Comparison of ENCODE assay signal across 24 cellular contexts in the genomic region with DNA sequence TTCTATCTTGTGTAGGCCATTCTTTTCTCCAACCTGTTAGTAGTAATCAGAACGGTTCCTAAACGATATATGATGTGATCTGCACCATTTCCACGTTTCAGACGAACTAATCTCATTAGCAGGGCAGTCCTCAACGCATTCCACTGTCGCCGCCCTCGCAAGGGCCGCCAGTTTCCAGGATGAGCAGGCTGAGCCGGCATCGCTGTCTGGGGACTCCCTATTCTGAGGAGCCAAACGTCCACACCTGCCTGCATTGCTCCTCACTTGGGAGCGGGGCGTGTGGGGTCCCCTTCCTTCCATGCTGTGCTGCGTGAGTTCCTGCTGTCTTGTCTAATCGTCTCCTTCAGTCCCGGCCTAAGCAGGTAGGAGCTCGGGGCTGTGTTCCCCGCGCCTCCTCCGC.
"Had no signal": no experiment of that assay in that cellular context is flagged by ENCODE, and none has a peak within 500 bp of the region (broad histone marks: within the 10 kb centered on the region; RNA-seq: fewer than 3 reads in every experiment).

No MANE protein-coding gene starts in this region.

- H3K27me3 Mint-ChIP-seq: activated CD8-positive, alpha-beta memory T cell treated with anti-CD3 and anti-CD28 coated beads, Interleukin-2, amount 10 ng/mL, durations not matched to agents 7 days and 5 days; activated naive CD4-positive, alpha-beta T cell treated with anti-CD3 and anti-CD28 coated beads, Interleukin-2, amount 50 U/mL, for 24 hours; activated T-cell treated with anti-CD3 and anti-CD28 coated beads, Interleukin-2, amount 50 U/mL, for 24 hours; T-helper 17 cell had no signal

- H3K9me3 ChIP-seq: ascending aorta, body of pancreas had no signal

- H3K27ac Mint-ChIP-seq: activated CD8-positive, alpha-beta memory T cell treated with anti-CD3 and anti-CD28 coated beads, Interleukin-2, amount 10 ng/mL, durations not matched to agents 7 days and 5 days; activated naive CD4-positive, alpha-beta T cell treated with anti-CD3 and anti-CD28 coated beads, Interleukin-2, amount 50 U/mL, for 24 hours; activated T-helper 1 cell treated with anti-CD3 and anti-CD28 coated beads, Interleukin-12 subunit alpha, Interleukin-12 subunit beta, Interleukin-2, Interleukin-4 antibody, amounts not matched to agents 30 ng/mL and 10 ng/mL and 1 ng/mL, durations not matched to agents 14 hours and 24 hours and 36 hours; T-helper 17 cell; WTC11 had no signal

- H3K4me3 ChIP-seq: ascending aorta, body of pancreas had no signal

- H3K4me1 ChIP-seq: ascending aorta, body of pancreas had no signal

- H3K27me3 ChIP-seq: ascending aorta, body of pancreas had no signal

- H3K4me1 Mint-ChIP-seq: WTC11 had no signal

- H3K36me3 Mint-ChIP-seq: activated naive CD4-positive, alpha-beta T cell treated with anti-CD3 and anti-CD28 coated beads, Interleukin-2, amount 50 U/mL, for 24 hours had no signal

- H3K4me3 Mint-ChIP-seq: activated CD8-positive, alpha-beta memory T cell treated with anti-CD3 and anti-CD28 coated beads, Interleukin-2, amount 10 ng/mL, durations not matched to agents 7 days and 5 days; activated naive CD4-positive, alpha-beta T cell treated with anti-CD3 and anti-CD28 coated beads, Interleukin-2, amount 50 U/mL, for 24 hours; activated T-cell treated with anti-CD3 and anti-CD28 coated beads, Interleukin-2, amount 50 U/mL, for 24 hours; activated T-helper 1 cell treated with anti-CD3 and anti-CD28 coated beads, Interleukin-12 subunit alpha, Interleukin-12 subunit beta, Interleukin-2, Interleukin-4 antibody, amounts not matched to agents 30 ng/mL and 10 ng/mL and 1 ng/mL, durations not matched to agents 14 hours and 24 hours and 36 hours had no signal

- H3K27ac ChIP-seq: ascending aorta, body of pancreas had no signal

- DNase-seq: activated CD4-positive, alpha-beta T cell treated with anti-CD3 and anti-CD28 coated beads for 48 hours; activated CD4-positive, alpha-beta T cell treated with anti-CD3 and anti-CD28 coated beads, Interleukin-2, amount 50 U/mL, for 48 hours; activated CD4-positive, CD25-positive, alpha-beta regulatory T cell treated with anti-CD3 and anti-CD28 coated beads, Interleukin-2, amount 50 U/mL, for 72 hours; activated CD8-positive, alpha-beta memory T cell treated with anti-CD3 and anti-CD28 coated beads, Interleukin-2, amount 10 ng/mL, durations not matched to agents 7 days and 5 days; activated effector memory CD4-positive, alpha-beta T cell treated with Interleukin-2 at 50 U/mL for 16 hours; activated naive CD4-positive, alpha-beta T cell; activated T-cell treated with anti-CD3 and anti-CD28 coated beads, Interleukin-2, amount 50 U/mL, for 24 hours; body of pancreas; central memory CD4-positive, alpha-beta T cell; Karpas-422; MM.1S; NCI-H1105; NCI-H1436; NCI-H1694 treated with DMSO at 0.1 percent for 48 hours; NCI-H2029 treated with DMSO at 0.1 percent for 48 hours; NCI-H510A treated with DMSO at 0.1 percent for 48 hours; PC-3; SHP77 treated with DMSO at 0.1 percent for 48 hours; T-helper 17 cell; T-helper 9 cell had no signal

- H3K36me3 ChIP-seq: ascending aorta had no signal
